ENCODE assay signal across 8 cellular contexts in genomic region chr3:184262166-184262926, GRCh38.
DNase-seq lines count a peak whose midpoint lies in the region; TF ChIP-seq lines count a peak whose summit lies in the region.

No MANE protein-coding gene starts in this region.

- peak overlapping the region; percentile 86 for H3K4me3 Mint-ChIP-seq in T-helper 1 cell treated with Interleukin-12 subunit alpha and Interleukin-12 subunit beta and Interleukin-4 antibody, amounts not matched to agents 30 μg/mL and 1 μg/mL, for 36 hours

- H3K4me1 Mint-ChIP-seq in T-helper 1 cell treated with Interleukin-12 subunit alpha and Interleukin-12 subunit beta and Interleukin-4 antibody, amounts not matched to agents 30 μg/mL and 1 μg/mL, for 36 hours (ENCODE audit: low read depth), result peaks cover 16% of the 10 kb centered on the region

- H3K4me3 ChIP-seq in astrocyte of the spinal cord (ENCODE audit: low read depth, low read length), result peak overlapping the region; percentile 48
- H3K4me3 ChIP-seq in mucosa of rectum (ENCODE audit: low read length in 2 of 2), result peak overlapping the region; percentile 43 to 54

- TF ChIP-seq CTCF in astrocyte of the spinal cord (IDR thresholded peaks at IDR 0.05; ENCODE audit: low read depth, low read length), result no peak

- H3K27me3 ChIP-seq in mucosa of rectum (ENCODE audit: control insufficient read depth in 2 of 2, insufficient read depth in 2 of 2, low read length in 2 of 2), result peaks cover 24 to 27% of the 10 kb centered on the region in 2 donors

- peaks cover 4 to 5% of the 10 kb centered on the region in 2 donors for H3K4me1 ChIP-seq in mucosa of rectum (ENCODE audit: control insufficient read depth in 2 of 2, insufficient read depth in 2 of 2, low read length in 2 of 2)

- no peaks in the 10 kb centered on the region for H3K9me3 ChIP-seq in mucosa of rectum (ENCODE audit: control insufficient read depth in 2 of 2, low read length in 2 of 2)

- H3K27ac ChIP-seq in mucosa of rectum (ENCODE audit: low read depth in 2 of 2, low read length in 2 of 2), result no peak overlapping the region

- DNase-seq in T-helper 1 cell (no peak), NCI-H510A (lab: John Stamatoyannopoulos, UW) (peak; percentile 73), astrocyte of the spinal cord (ENCODE audit: low read depth, low spot score) (no peak), SKM-1 (lab: John Stamatoyannopoulos, UW; ENCODE audit: unreplicated experiment) (no peak), 8988T (no peak), ACHN (no peak)

- peaks cover 5% of the 10 kb centered on the region for H3K36me3 Mint-ChIP-seq in T-helper 1 cell treated with Interleukin-12 subunit alpha and Interleukin-12 subunit beta and Interleukin-4 antibody, amounts not matched to agents 30 μg/mL and 1 μg/mL, for 36 hours (ENCODE audit: low read depth)

- H3K9ac ChIP-seq in mucosa of rectum (ENCODE audit: low read depth in 1 of 2, low read length in 2 of 2), result no peak overlapping the region

- no peak overlapping the region for H3K27ac Mint-ChIP-seq in T-helper 1 cell treated with Interleukin-12 subunit alpha and Interleukin-12 subunit beta and Interleukin-4 antibody, amounts not matched to agents 30 μg/mL and 1 μg/mL, for 36 hours

- in situ Hi-C loops in astrocyte of the spinal cord (cut with HindIII; ENCODE audit: low sequenced_read_pairs) (no loop called here), ACHN (cut with HindIII; ENCODE audit: low pct_ligation_motif_present, low pct_unique_long_range_greater_than_20kb, low sequenced_read_pairs) (no loop called here)

- H3K36me3 ChIP-seq in mucosa of rectum (ENCODE audit: control insufficient read depth in 2 of 2, insufficient read depth in 2 of 2, low read length in 2 of 2), result no peaks in the 10 kb centered on the region

- no peaks in the 10 kb centered on the region for H3K9me3 Mint-ChIP-seq in T-helper 1 cell treated with Interleukin-12 subunit alpha and Interleukin-12 subunit beta and Interleukin-4 antibody, amounts not matched to agents 30 μg/mL and 1 μg/mL, for 36 hours

- peaks cover 44% of the 10 kb centered on the region for H3K27me3 Mint-ChIP-seq in T-helper 1 cell treated with Interleukin-12 subunit alpha and Interleukin-12 subunit beta and Interleukin-4 antibody, amounts not matched to agents 30 μg/mL and 1 μg/mL, for 36 hours (ENCODE audit: low read depth)
